22 cellular contexts compared by ENCODE assay signal in the genomic region with DNA sequence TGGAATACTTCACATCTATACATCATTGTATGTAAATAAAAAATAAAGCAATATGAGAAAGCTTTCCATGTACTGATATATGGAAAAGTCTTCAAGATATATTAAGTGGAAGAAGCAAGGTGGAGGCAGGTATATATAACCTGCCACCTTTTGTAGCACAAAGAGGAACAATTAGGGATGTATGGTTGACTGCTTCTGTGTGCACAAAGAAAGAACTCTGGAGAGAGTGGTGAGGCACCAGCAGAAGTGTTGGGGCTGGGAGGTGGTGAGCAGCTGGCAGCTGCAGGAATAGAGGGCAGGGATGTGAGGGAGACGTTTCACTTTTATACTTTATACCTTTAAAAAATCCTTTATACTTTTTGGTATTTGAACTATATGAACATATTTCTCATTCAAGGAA. TPM values are rescaled to one million over a fixed set of nuclear protein-coding genes. Genes with fewer than 3 reads are reported as not detected.
DNase-seq lines count a peak whose midpoint lies in the region; ATAC-seq, FAIRE-seq and TF ChIP-seq lines count a peak whose summit lies in the region.
"Had no signal": no experiment of that assay in that cellular context is flagged by ENCODE, and none has a peak within 500 bp of the region (broad histone marks: within the 10 kb centered on the region; RNA-seq: fewer than 3 reads in every experiment).

No MANE protein-coding gene starts in this region.

- POLR2A ChIA-PET in CD8-positive, alpha-beta T cell (lab: Charles Lee), result no interaction called here

- H3K36me3 ChIP-seq in pancreas, result no peaks in the 10 kb centered on the region
- no peaks in the 10 kb centered on the region for H3K36me3 ChIP-seq in CD8-positive, alpha-beta T cell (ENCODE audit: insufficient read depth, low read length)
- H3K36me3 ChIP-seq: adrenal gland had no signal

- H3K4me1 ChIP-seq in pancreas, result no peaks in the 10 kb centered on the region
- H3K4me1 ChIP-seq in CD8-positive, alpha-beta T cell (ENCODE audit: insufficient read depth, low read length), result no peaks in the 10 kb centered on the region
- H3K4me1 ChIP-seq: adrenal gland had no signal

- H3K27me3 Mint-ChIP-seq in CD8-positive, alpha-beta T cell (ENCODE audit: low read depth), result peaks cover 8% of the 10 kb centered on the region
- H3K27me3 Mint-ChIP-seq: dendritic cell treated with granulocyte-macrophage colony-stimulating factor and Interleukin-4, amounts not matched to agents 40 ng/mL and 50 ng/mL, for 4 days had no signal

- no peaks in the 10 kb centered on the region for H3K36me3 Mint-ChIP-seq in CD8-positive, alpha-beta T cell

- no peak overlapping the region for H3K4me3 Mint-ChIP-seq in CD8-positive, alpha-beta T cell
- H3K4me3 Mint-ChIP-seq: dendritic cell treated with granulocyte-macrophage colony-stimulating factor and Interleukin-4, amounts not matched to agents 40 ng/mL and 50 ng/mL, for 4 days; naive thymus-derived CD8-positive, alpha-beta T cell; stimulated activated naive CD8-positive, alpha-beta T cell treated with anti-CD3 and anti-CD28 coated beads, Interleukin-15, Interleukin-2, amounts not matched to agents 100 ng/mL and 50 ng/mL, for 24 hours had no signal

- no peak for TF ChIP-seq CTCF in pancreas (IDR thresholded peaks at IDR 0.05)
- no peak for TF ChIP-seq CTCF in CD8-positive, alpha-beta T cell (IDR thresholded peaks at IDR 0.05)

- no peak overlapping the region for H3K27ac Mint-ChIP-seq in CD8-positive, alpha-beta T cell
- H3K27ac Mint-ChIP-seq: dendritic cell treated with granulocyte-macrophage colony-stimulating factor and Interleukin-4, amounts not matched to agents 40 ng/mL and 50 ng/mL, for 4 days; naive thymus-derived CD8-positive, alpha-beta T cell; stimulated activated naive CD8-positive, alpha-beta T cell treated with anti-CD3 and anti-CD28 coated beads, Interleukin-15, Interleukin-2, amounts not matched to agents 100 ng/mL and 50 ng/mL, for 24 hours had no signal

- DNase-seq in NCI-H1092 treated with DMSO at 0.1 percent for 48 hours (lab: John Stamatoyannopoulos, UW) (peak; percentile 87), NCI-H2029 (lab: John Stamatoyannopoulos, UW) (peak; percentile 77), NCI-H748 (lab: John Stamatoyannopoulos, UW; ENCODE audit: unreplicated experiment) (peak; percentile 91), pancreas (no peak), posterior cingulate gyrus (no peak)
- DNase-seq in CD8-positive, alpha-beta T cell, result no peak
- DNase-seq: activated CD4-positive, alpha-beta T cell treated with anti-CD3 and anti-CD28 coated beads for 48 hours; activated CD8-positive, alpha-beta memory T cell treated with anti-CD3 and anti-CD28 coated beads, Interleukin-2, amount 50 U/mL, for 48 hours; activated gamma-delta T cell; adrenal gland; AML-193; GDM1; hypothalamus; kidney; naive thymus-derived CD8-positive, alpha-beta T cell; NCI-H1048; trophoblast cell had no signal

- H3K27ac ChIP-seq in pancreas, result no peak overlapping the region
- no peak overlapping the region for H3K27ac ChIP-seq in CD8-positive, alpha-beta T cell (ENCODE audit: low read depth, low read length)
- H3K27ac ChIP-seq: adrenal gland, KMS-11 had no signal

- no peak for FAIRE-seq in pancreas (lab: Jason Lieb, UNC)
- FAIRE-seq: H1, kidney had no signal

- no peak overlapping the region for H3K4me3 ChIP-seq in pancreas
- H3K4me3 ChIP-seq in CD8-positive, alpha-beta T cell (ENCODE audit: low read depth, low read length), result no peak overlapping the region
- H3K4me3 ChIP-seq: adrenal gland had no signal

- no peaks in the 10 kb centered on the region for H3K4me1 Mint-ChIP-seq in CD8-positive, alpha-beta T cell (ENCODE audit: low read depth)
- H3K4me1 Mint-ChIP-seq: naive thymus-derived CD8-positive, alpha-beta T cell had no signal

- peak in 3 of 4 donors; percentile 15 to 87 (median 73) for ATAC-seq in pancreas
- no peak for ATAC-seq in CD8-positive, alpha-beta T cell
- ATAC-seq in HG03354 (IDR thresholded peaks at IDR 0.05; ENCODE audit: poor library complexity, severe bottlenecking, unreplicated experiment), result no peak
- ATAC-seq: naive thymus-derived CD8-positive, alpha-beta T cell had no signal

- intact Hi-C loops in pancreas (cut with DNase I) (no loop called here), posterior cingulate gyrus (cut with DNase I) (no loop called here)
- intact Hi-C loops in CD8-positive, alpha-beta T cell (cut with DNase I, micrococcal nuclease), result no loop called here

- no peaks in the 10 kb centered on the region for H3K9me3 ChIP-seq in pancreas
- no peaks in the 10 kb centered on the region for H3K9me3 ChIP-seq in CD8-positive, alpha-beta T cell (ENCODE audit: low read length)
- H3K9me3 ChIP-seq: adrenal gland had no signal

- 40 to 56% methylated on average over 1 of the region's 1 CpG for WGBS in pancreas, 2 donors

- no peaks in the 10 kb centered on the region for H3K9me3 Mint-ChIP-seq in CD8-positive, alpha-beta T cell
- H3K9me3 Mint-ChIP-seq: dendritic cell treated with granulocyte-macrophage colony-stimulating factor and Interleukin-4, amounts not matched to agents 40 ng/mL and 50 ng/mL, for 4 days; stimulated activated naive CD8-positive, alpha-beta T cell treated with anti-CD3 and anti-CD28 coated beads, Interleukin-15, Interleukin-2, amounts not matched to agents 100 ng/mL and 50 ng/mL, for 24 hours had no signal

- H3K27me3 ChIP-seq in pancreas, result no peaks in the 10 kb centered on the region
- no peaks in the 10 kb centered on the region for H3K27me3 ChIP-seq in CD8-positive, alpha-beta T cell (ENCODE audit: insufficient read depth, low read length)
- H3K27me3 ChIP-seq: adrenal gland had no signal

- CTCF ChIA-PET in CD8-positive, alpha-beta T cell (lab: Charles Lee), result no interaction called here

RNA-seq across cellular contexts. Expression of gene KIF5C, which starts 26.1 kb away (rescaled TPM):
- 1 to 10 TPM in 4 of 6 donors, under 1 TPM in 2; 0.88 to 5.7 (median 2.8) TPM for total RNA-seq in pancreas
- 10 to 100 TPM in 1 of 2 donors, 1 to 10 TPM in 1; 2.0 to 10.2 TPM for polyA plus RNA-seq in pancreas
- 1 to 10 TPM; 6.4 to 6.5 TPM for total RNA-seq in CD8-positive, alpha-beta T cell

Comparison
In these comparisons a context has a peak if more than half of its experiments do, and no peak if none do; other contexts are left out.
1. DNase-seq: peak in NCI-H1092 treated with DMSO at 0.1 percent for 48 hours (single experiment), NCI-H2029 (single experiment) and NCI-H748 (single experiment); none in pancreas (0 of 6), CD8-positive, alpha-beta T cell (0 of 7) and posterior cingulate gyrus (0 of 10).
2. ATAC-seq: peak in pancreas (3 of 4); none in CD8-positive, alpha-beta T cell (single experiment) and HG03354 (single experiment).